ENCODE assay signal across 8 cellular contexts in the genomic region with DNA sequence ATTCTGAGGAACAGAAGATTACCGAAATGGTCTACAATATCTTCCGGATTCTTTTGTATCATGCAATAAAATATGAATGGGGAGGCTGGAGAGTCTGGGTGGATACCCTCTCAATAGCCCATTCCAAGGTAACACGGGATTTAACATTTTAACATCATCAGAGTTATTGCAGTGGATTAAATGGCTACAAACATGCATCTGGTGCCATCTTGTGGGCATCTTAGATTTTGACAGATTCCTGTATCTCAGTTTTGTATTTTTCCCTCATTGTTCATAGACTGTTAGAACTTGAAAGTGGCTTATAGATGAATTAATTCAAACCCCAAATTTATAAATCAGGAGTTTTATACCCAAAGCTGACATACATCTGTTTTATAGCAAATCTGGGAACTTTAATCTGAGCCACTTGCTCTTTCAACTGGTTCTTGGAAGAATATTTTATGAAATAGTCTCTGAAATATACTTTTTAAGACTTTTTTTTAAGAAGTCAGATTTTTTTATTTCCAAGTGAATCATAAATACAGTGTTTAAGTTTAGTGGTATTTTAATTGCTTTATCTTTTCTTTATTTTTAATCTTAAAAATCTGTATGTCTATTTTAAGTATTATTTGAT.
DNase-seq lines count a peak whose midpoint lies in the region; ATAC-seq and TF ChIP-seq lines count a peak whose summit lies in the region.

No MANE protein-coding gene starts in this region.

- H3K27me3 Mint-ChIP-seq in nephron (ENCODE audit: low read depth), result no peaks in the 10 kb centered on the region

- no peaks in the 10 kb centered on the region for H3K9me3 Mint-ChIP-seq in nephron

- DNase-seq in activated CD4-positive, alpha-beta T cell treated with anti-CD3 and anti-CD28 coated beads for 48 hours, result peak; percentile 34
- no peak for DNase-seq in activated CD4-positive, alpha-beta T cell treated with anti-CD3 and anti-CD28 coated beads for 1 hour
- DNase-seq in MG63, result peak; percentile 3
- peak; percentile 55 for DNase-seq in SKM-1 treated with dmso at 0.1 percent for 144 hours (lab: John Stamatoyannopoulos, UW; ENCODE audit: unreplicated experiment)
- no peak for DNase-seq in epithelial cell of proximal tubule (ENCODE audit: low read depth)
- DNase-seq in activated effector memory CD4-positive, alpha-beta T cell treated with anti-CD3 and anti-CD28 coated beads, Interleukin-2, amount 50 U/mL, for 16 hours, result no peak

- H3K4me1 Mint-ChIP-seq in nephron, result no peaks in the 10 kb centered on the region

- peak overlapping the region in 2 of 3 experiments; percentile 18 to 64 for H3K27ac Mint-ChIP-seq in nephron

- no peak overlapping the region for H3K4me3 ChIP-seq in MG63
- H3K4me3 ChIP-seq in epithelial cell of proximal tubule (ENCODE audit: low read depth, low read length), result no peak overlapping the region

- no peak overlapping the region for H3K4me3 Mint-ChIP-seq in nephron

- peaks cover 4% of the 10 kb centered on the region for H3K36me3 Mint-ChIP-seq in nephron (ENCODE audit: low read depth)

- no peaks in the 10 kb centered on the region for H3K9me3 ChIP-seq in MG63

- no peaks in the 10 kb centered on the region for H3K27me3 ChIP-seq in MG63

- ATAC-seq in GM21786 (IDR thresholded peaks at IDR 0.05; ENCODE audit: unreplicated experiment), result peak; percentile 61

- H3K36me3 ChIP-seq in MG63, result no peaks in the 10 kb centered on the region

- TF ChIP-seq CTCF in epithelial cell of proximal tubule (conservative IDR thresholded peaks at IDR 0.05; ENCODE audit: low read depth, low read length) (peak; percentile 74), nephron (IDR thresholded peaks at IDR 0.05; ENCODE audit: unreplicated experiment in 3 of 3) (peak; percentile 71 to 79 (median 73))

Comparison
In these comparisons a context has a peak if more than half of its experiments do, and no peak if none do; other contexts are left out.
1. DNase-seq: peak in activated CD4-positive, alpha-beta T cell treated with anti-CD3 and anti-CD28 coated beads for 48 hours (single experiment), MG63 (single experiment) and SKM-1 treated with dmso at 0.1 percent for 144 hours (single experiment); none in activated CD4-positive, alpha-beta T cell treated with anti-CD3 and anti-CD28 coated beads for 1 hour (single experiment), epithelial cell of proximal tubule (single experiment) and activated effector memory CD4-positive, alpha-beta T cell treated with anti-CD3 and anti-CD28 coated beads, Interleukin-2, amount 50 U/mL, for 16 hours (single experiment).